In genomic region chr19:45424191-45425058, GRCh38 we compare ENCODE assay signal across 1 cellular context.
A peak's percentile ranks its signal among the peaks of the same experiment; 100 is the strongest.
TF ChIP-seq lines count a peak whose summit lies in the region.

No MANE protein-coding gene starts in this region.

TF ChIP-seq in HepG2, 621 proteins besides CTCF, POLR2A, EP300 and RAD21 (continued from another document and continues in another):
- TF ChIP-seq ARID3A (IDR thresholded peaks at IDR 0.05; ENCODE audit: low read depth, low read length) (no peak; the same call in 1 of the 2 replicates), SKI (IDR thresholded peaks at IDR 0.05; ENCODE audit: partially characterized antibody) (peak; percentile 12), ZBED4 (CRISPR knock-in tag; IDR thresholded peaks at IDR 0.05; ENCODE audit: borderline replicate concordance) (peak; percentile 11; the same call in 1 of the 2 replicates), PATZ1 (CRISPR knock-in tag; IDR thresholded peaks at IDR 0.05) (peak; percentile 81), SOX13 (IDR thresholded peaks at IDR 0.05) (no peak), SOX13 (CRISPR knock-in tag; conservative IDR thresholded peaks at IDR 0.05 in 1 of 2, IDR thresholded peaks at IDR 0.05 in 1 of 2) (peak in 1 of 2 experiments; percentile 16; a peak in 1 of 4 replicates), RARA (CRISPR knock-in tag; IDR thresholded peaks at IDR 0.05) (peak; percentile 50), FOXM1 (CRISPR knock-in tag; IDR thresholded peaks at IDR 0.05) (no peak), RORA (CRISPR knock-in tag; IDR thresholded peaks at IDR 0.05) (no peak), ZBTB43 (CRISPR knock-in tag; conservative IDR thresholded peaks at IDR 0.05) (0 out of 2 replicates have a peak, but pooled peaks have one; percentile 28), HIVEP1 (CRISPR knock-in tag; IDR thresholded peaks at IDR 0.05) (peak; percentile 43; the same call in 1 of the 2 replicates), KLF6 (CRISPR knock-in tag; IDR thresholded peaks at IDR 0.05) (no peak), ZNF607 (CRISPR knock-in tag; IDR thresholded peaks at IDR 0.05; ENCODE audit: borderline replicate concordance) (peak; percentile 12; the same call in 1 of the 2 replicates), SOX5 (CRISPR knock-in tag; IDR thresholded peaks at IDR 0.05; ENCODE audit: borderline replicate concordance) (peak; percentile 30), REL (CRISPR knock-in tag; conservative IDR thresholded peaks at IDR 0.05) (no peak), ZNF589 (CRISPR knock-in tag; conservative IDR thresholded peaks at IDR 0.05) (peak; percentile 30; the same call in 1 of the 2 replicates), ZNF296 (CRISPR knock-in tag; conservative IDR thresholded peaks at IDR 0.05) (no peak), HMGA1 (CRISPR knock-in tag; conservative IDR thresholded peaks at IDR 0.05) (no peak), ZNF577 (CRISPR knock-in tag; IDR thresholded peaks at IDR 0.05; ENCODE audit: borderline replicate concordance, low read depth) (no peak), ZNF629 (CRISPR knock-in tag; conservative IDR thresholded peaks at IDR 0.05) (0 out of 2 replicates have a peak, but pooled peaks have one; percentile 30), ATF3 (CRISPR knock-in tag; IDR thresholded peaks at IDR 0.05) (0 out of 2 replicates have a peak, but pooled peaks have one; percentile 44), ELF4 (CRISPR knock-in tag; IDR thresholded peaks at IDR 0.05; ENCODE audit: borderline replicate concordance) (peak; percentile 83; the same call in 1 of the 2 replicates), RXRB (CRISPR knock-in tag; IDR thresholded peaks at IDR 0.05; ENCODE audit: borderline replicate concordance) (0 out of 2 replicates have a peak, but pooled peaks have one; percentile 21), BCL6 (CRISPR knock-in tag; IDR thresholded peaks at IDR 0.05) (no peak), ZNF264 (CRISPR knock-in tag; IDR thresholded peaks at IDR 0.05) (no peak), KLF16 (CRISPR knock-in tag; IDR thresholded peaks at IDR 0.05) (peak in 1 of 2 experiments; percentile 39; a peak in 1 of 4 replicates), HOXD1 (CRISPR knock-in tag; IDR thresholded peaks at IDR 0.05) (0 out of 2 replicates have a peak, but pooled peaks have one; percentile 47)
- TF ChIP-seq, protein P1, sequence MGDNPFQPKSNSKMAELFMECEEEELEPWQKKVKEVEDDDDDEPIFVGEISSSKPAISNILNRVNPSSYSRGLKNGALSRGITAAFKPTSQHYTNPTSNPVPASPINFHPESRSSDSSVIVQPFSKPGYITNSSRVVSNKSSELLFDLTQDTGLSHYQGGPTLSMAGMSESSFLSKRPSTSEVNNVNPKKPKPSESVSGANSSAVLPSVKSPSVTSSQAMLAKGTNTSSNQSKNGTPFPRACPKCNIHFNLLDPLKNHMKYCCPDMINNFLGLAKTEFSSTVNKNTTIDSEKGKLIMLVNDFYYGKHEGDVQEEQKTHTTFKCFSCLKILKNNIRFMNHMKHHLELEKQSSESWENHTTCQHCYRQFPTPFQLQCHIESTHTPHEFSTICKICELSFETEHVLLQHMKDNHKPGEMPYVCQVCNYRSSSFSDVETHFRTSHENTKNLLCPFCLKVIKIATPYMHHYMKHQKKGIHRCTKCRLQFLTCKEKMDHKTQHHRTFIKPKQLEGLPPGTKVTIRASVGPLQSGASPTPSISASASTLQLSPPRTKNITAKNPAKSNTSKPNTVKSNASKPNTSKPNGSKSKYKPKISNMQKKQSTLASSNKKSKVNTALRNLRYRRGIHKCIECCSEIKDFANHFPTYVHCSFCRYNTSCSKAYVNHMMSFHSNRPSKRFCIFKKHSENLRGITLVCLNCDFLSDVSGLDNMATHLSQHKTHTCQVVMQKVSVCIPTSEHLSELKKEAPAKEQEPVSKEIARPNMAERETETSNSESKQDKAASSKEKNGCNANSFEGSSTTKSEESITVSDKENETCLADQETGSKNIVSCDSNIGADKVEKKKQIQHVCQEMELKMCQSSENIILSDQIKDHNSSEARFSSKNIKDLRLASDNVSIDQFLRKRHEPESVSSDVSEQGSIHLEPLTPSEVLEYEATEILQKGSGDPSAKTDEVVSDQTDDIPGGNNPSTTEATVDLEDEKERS (CRISPR knock-in tag; IDR thresholded peaks at IDR 0.05): peak; percentile 7; the same call in 1 of the 2 replicates
- TF ChIP-seq, protein P2, sequence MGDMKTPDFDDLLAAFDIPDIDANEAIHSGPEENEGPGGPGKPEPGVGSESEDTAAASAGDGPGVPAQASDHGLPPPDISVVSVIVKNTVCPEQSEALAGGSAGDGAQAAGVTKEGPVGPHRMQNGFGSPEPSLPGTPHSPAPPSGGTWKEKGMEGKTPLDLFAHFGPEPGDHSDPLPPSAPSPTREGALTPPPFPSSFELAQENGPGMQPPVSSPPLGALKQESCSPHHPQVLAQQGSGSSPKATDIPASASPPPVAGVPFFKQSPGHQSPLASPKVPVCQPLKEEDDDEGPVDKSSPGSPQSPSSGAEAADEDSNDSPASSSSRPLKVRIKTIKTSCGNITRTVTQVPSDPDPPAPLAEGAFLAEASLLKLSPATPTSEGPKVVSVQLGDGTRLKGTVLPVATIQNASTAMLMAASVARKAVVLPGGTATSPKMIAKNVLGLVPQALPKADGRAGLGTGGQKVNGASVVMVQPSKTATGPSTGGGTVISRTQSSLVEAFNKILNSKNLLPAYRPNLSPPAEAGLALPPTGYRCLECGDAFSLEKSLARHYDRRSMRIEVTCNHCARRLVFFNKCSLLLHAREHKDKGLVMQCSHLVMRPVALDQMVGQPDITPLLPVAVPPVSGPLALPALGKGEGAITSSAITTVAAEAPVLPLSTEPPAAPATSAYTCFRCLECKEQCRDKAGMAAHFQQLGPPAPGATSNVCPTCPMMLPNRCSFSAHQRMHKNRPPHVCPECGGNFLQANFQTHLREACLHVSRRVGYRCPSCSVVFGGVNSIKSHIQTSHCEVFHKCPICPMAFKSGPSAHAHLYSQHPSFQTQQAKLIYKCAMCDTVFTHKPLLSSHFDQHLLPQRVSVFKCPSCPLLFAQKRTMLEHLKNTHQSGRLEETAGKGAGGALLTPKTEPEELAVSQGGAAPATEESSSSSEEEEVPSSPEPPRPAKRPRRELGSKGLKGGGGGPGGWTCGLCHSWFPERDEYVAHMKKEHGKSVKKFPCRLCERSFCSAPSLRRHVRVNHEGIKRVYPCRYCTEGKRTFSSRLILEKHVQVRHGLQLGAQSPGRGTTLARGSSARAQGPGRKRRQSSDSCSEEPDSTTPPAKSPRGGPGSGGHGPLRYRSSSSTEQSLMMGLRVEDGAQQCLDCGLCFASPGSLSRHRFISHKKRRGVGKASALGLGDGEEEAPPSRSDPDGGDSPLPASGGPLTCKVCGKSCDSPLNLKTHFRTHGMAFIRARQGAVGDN (CRISPR knock-in tag; IDR thresholded peaks at IDR 0.05): peak; percentile 71
- TF ChIP-seq, protein P3, sequence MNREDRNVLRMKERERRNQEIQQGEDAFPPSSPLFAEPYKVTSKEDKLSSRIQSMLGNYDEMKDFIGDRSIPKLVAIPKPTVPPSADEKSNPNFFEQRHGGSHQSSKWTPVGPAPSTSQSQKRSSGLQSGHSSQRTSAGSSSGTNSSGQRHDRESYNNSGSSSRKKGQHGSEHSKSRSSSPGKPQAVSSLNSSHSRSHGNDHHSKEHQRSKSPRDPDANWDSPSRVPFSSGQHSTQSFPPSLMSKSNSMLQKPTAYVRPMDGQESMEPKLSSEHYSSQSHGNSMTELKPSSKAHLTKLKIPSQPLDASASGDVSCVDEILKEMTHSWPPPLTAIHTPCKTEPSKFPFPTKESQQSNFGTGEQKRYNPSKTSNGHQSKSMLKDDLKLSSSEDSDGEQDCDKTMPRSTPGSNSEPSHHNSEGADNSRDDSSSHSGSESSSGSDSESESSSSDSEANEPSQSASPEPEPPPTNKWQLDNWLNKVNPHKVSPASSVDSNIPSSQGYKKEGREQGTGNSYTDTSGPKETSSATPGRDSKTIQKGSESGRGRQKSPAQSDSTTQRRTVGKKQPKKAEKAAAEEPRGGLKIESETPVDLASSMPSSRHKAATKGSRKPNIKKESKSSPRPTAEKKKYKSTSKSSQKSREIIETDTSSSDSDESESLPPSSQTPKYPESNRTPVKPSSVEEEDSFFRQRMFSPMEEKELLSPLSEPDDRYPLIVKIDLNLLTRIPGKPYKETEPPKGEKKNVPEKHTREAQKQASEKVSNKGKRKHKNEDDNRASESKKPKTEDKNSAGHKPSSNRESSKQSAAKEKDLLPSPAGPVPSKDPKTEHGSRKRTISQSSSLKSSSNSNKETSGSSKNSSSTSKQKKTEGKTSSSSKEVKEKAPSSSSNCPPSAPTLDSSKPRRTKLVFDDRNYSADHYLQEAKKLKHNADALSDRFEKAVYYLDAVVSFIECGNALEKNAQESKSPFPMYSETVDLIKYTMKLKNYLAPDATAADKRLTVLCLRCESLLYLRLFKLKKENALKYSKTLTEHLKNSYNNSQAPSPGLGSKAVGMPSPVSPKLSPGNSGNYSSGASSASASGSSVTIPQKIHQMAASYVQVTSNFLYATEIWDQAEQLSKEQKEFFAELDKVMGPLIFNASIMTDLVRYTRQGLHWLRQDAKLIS (CRISPR knock-in tag; IDR thresholded peaks at IDR 0.05): peak; percentile 50; the same call in 1 of the 2 replicates
- TF ChIP-seq, protein P4, sequence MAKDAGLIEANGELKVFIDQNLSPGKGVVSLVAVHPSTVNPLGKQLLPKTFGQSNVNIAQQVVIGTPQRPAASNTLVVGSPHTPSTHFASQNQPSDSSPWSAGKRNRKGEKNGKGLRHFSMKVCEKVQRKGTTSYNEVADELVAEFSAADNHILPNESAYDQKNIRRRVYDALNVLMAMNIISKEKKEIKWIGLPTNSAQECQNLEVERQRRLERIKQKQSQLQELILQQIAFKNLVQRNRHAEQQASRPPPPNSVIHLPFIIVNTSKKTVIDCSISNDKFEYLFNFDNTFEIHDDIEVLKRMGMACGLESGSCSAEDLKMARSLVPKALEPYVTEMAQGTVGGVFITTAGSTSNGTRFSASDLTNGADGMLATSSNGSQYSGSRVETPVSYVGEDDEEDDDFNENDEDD (CRISPR knock-in tag; IDR thresholded peaks at IDR 0.05; ENCODE audit: borderline replicate concordance): 0 out of 2 replicates have a peak, but pooled peaks have one; percentile 33
- TF ChIP-seq, protein P5, sequence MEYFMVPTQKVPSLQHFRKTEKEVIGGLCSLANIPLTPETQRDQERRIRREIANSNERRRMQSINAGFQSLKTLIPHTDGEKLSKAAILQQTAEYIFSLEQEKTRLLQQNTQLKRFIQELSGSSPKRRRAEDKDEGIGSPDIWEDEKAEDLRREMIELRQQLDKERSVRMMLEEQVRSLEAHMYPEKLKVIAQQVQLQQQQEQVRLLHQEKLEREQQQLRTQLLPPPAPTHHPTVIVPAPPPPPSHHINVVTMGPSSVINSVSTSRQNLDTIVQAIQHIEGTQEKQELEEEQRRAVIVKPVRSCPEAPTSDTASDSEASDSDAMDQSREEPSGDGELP (IDR thresholded peaks at IDR 0.05; ENCODE audit: borderline replicate concordance, low read depth): no peak; the same call in 1 of the 2 replicates
